28 cellular contexts compared by ENCODE assay signal in the genomic region with DNA sequence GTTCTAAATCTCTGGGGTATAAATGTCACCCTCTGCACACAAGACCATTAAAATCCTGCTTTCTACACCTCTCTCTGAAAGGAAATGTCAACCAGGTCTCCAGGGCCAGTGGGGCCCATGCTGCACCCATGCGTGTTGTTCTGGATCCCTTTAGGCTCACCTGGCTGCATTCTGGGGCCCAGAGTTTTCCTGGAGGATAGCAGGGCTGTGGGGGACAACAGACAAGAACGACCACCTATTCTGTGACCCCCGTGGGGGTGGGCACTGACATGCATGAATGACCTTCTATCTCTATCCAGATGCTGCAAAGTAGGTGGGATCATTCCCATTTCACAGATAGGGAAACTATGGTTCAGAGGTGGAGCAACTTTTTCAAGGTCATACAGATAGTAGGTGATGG. TPM values are rescaled to one million over a fixed set of nuclear protein-coding genes. Genes with fewer than 3 reads are reported as not detected.
A peak's percentile ranks its signal among the peaks of the same experiment; 100 is the strongest.
DNase-seq lines count a peak whose midpoint lies in the region; ATAC-seq, FAIRE-seq and TF ChIP-seq lines count a peak whose summit lies in the region.
"Had no signal": no experiment of that assay in that cellular context is flagged by ENCODE, and none has a peak within 500 bp of the region (broad histone marks: within the 10 kb centered on the region; RNA-seq: fewer than 3 reads in every experiment).

No MANE protein-coding gene starts in this region.

- no peak overlapping the region for H3K4me3 ChIP-seq in esophagus (ENCODE audit: low read depth in 1 of 2, low read length in 2 of 2)
- no peak overlapping the region for H3K4me3 ChIP-seq in aorta (ENCODE audit: low read length in 2 of 2)
- H3K4me3 ChIP-seq in testis: no peak overlapping the region
- H3K4me3 ChIP-seq: A549, HAP-1 had no signal

- H3K4me1 ChIP-seq in esophagus (ENCODE audit: control insufficient read depth in 2 of 2, insufficient read depth in 2 of 2, low read length in 1 of 2): peaks cover 0 to 10% of the 10 kb centered on the region in 2 donors
- no peaks in the 10 kb centered on the region for H3K4me1 ChIP-seq in aorta (ENCODE audit: control insufficient read depth in 1 of 2, insufficient read depth in 2 of 2, low read length in 2 of 2)
- H3K4me1 ChIP-seq in testis: no peaks in the 10 kb centered on the region
- H3K4me1 ChIP-seq: A549 had no signal

- H3K36me3 ChIP-seq in esophagus (ENCODE audit: control insufficient read depth in 2 of 2, insufficient read depth in 2 of 2, low read length in 1 of 2): peaks cover 0 to 9% of the 10 kb centered on the region in 2 donors
- no peaks in the 10 kb centered on the region for H3K36me3 ChIP-seq in aorta (ENCODE audit: control insufficient read depth in 1 of 2, insufficient read depth in 2 of 2, low read length in 1 of 2)
- no peaks in the 10 kb centered on the region for H3K36me3 ChIP-seq in testis (ENCODE audit: low read depth, missing control alignments)
- H3K36me3 ChIP-seq: HAP-1 had no signal

- intact Hi-C loops in posterior vena cava (cut with DNase I): no loop called here
- intact Hi-C loops in aorta (cut with DNase I): no loop called here
- intact Hi-C loops in testis (cut with DNase I; ENCODE audit: low total_unique reads): no loop called here

- FAIRE-seq in urothelium cell line (lab: Jason Lieb, UNC): no peak
- FAIRE-seq: A549, GM12892, RCC 7860 had no signal

- DNase-seq in RWPE1 (ENCODE audit: low spot score): no peak
- peak; percentile 49 for DNase-seq in posterior vena cava (ENCODE audit: low spot score)
- peak; percentile 12 to 26 for DNase-seq in aorta
- DNase-seq in urothelium cell line (ENCODE audit: low spot score): no peak
- DNase-seq in testis: no peak
- DNase-seq: C1 segment of cervical spinal cord; Calu3; CD8-positive, alpha-beta T cell; DMS79 treated with DMSO at 0.1 percent for 48 hours; GOT3; HFFc6; IMR-90; NCI-H1092; NCI-H1417 treated with DMSO at 0.1 percent for 48 hours; NCI-H1694 treated with DMSO at 0.1 percent for 48 hours; NCI-H2081; NCI-H2171; NCI-H446; NCI-H524 treated with DMSO at 0.1 percent for 48 hours; NCI-H774; SK-N-SH had no signal

- H3K9me3 ChIP-seq in esophagus (ENCODE audit: control insufficient read depth in 2 of 2, insufficient read depth in 1 of 2, low read depth in 1 of 2, low read length in 1 of 2) (no peaks in the 10 kb centered on the region), aorta (ENCODE audit: control insufficient read depth, low read length) (no peaks in the 10 kb centered on the region), testis (no peaks in the 10 kb centered on the region)
- H3K9me3 ChIP-seq: HAP-1 had no signal

- CTCF ChIA-PET in RWPE1 (lab: Yijun Ruan, JAX): interaction anchor here (0.6 to 1.8 kb wide), 2 partner anchors 10 to 12 kb away, joined by 3 to 6 read pairs; no protein-coding TSS in a partner anchor

- H3K27ac ChIP-seq in RWPE1 (peak overlapping the region; percentile 62; the same call in 1 of the 2 replicates), esophagus (ENCODE audit: low read depth in 2 of 2, low read length in 1 of 2) (peak overlapping the region; percentile 38 to 72), aorta (ENCODE audit: low read depth in 1 of 2, low read length in 2 of 2) (no peak overlapping the region), testis (no peak overlapping the region)
- H3K27ac ChIP-seq: A549, KMS-11 had no signal

- WGBS in esophagus, 2 donors: 65 to 66% methylated on average over 3 of the region's 3 CpGs
- 80 to 82% methylated on average over 3 of the region's 3 CpGs for WGBS in aorta, 2 donors
- 80 to 85% methylated on average over 3 of the region's 3 CpGs for WGBS in testis, 2 donors

- POLR2A ChIA-PET in RWPE1 (lab: Yijun Ruan, JAX; ENCODE audit: low non-redundant PET): interaction anchor here (0.5 kb wide), 1 partner anchor 25 kb away, joined by 3 read pairs; no protein-coding TSS in a partner anchor

- ATAC-seq in aorta (ENCODE audit: low FRiP score) (no peak), HG03460 (IDR thresholded peaks at IDR 0.05; ENCODE audit: unreplicated experiment) (no peak)
- ATAC-seq: A549; CD8-positive, alpha-beta T cell had no signal

- no peak for TF ChIP-seq POLR2A in testis (IDR thresholded peaks at IDR 0.05)

- TF ChIP-seq CTCF in RWPE1 (conservative IDR thresholded peaks at IDR 0.05; ENCODE audit: low read depth) (no peak), testis (IDR thresholded peaks at IDR 0.05) (no peak)

- H3K27me3 ChIP-seq in esophagus (ENCODE audit: control insufficient read depth in 1 of 2, insufficient read depth in 2 of 2, low read length in 2 of 2): no peaks in the 10 kb centered on the region
- H3K27me3 ChIP-seq in aorta (ENCODE audit: control insufficient read depth in 1 of 2, insufficient read depth in 2 of 2, low read length in 1 of 2): no peaks in the 10 kb centered on the region
- H3K27me3 ChIP-seq in testis: no peaks in the 10 kb centered on the region

RNA-seq across cellular contexts. Expression of a gene that starts 41.6 kb away (rescaled TPM):
- polyA plus RNA-seq in esophagus (1 to 10 TPM; 7.1 to 7.5 TPM), aorta (10 to 100 TPM in 1 of 2 donors, 1 to 10 TPM in 1; 1.0 to 24.0 TPM), testis (ENCODE audit: insufficient read depth, low read depth, low replicate concordance) (2.7 TPM)
- total RNA-seq in posterior vena cava (not detected), aorta (under 1 TPM; 0.21 to 0.36 TPM), testis (1 to 10 TPM in 1 of 2 donors, under 1 TPM in 1; 0.79 to 1.1 TPM)
- total RNA-seq: CD8-positive, alpha-beta T cell; HFFc6 had no signal

RNA-seq across cellular contexts. Expression of a gene that starts 52.6 kb away (rescaled TPM):
- polyA plus RNA-seq in esophagus: 100 to 1,000 TPM; 124 to 282 TPM
- total RNA-seq in posterior vena cava: 1 to 10 TPM in 1 of 2 donors, under 1 TPM in 1; 0.83 to 2.8 TPM
- under 1 TPM; 0.16 to 0.39 TPM for total RNA-seq in aorta
- polyA plus RNA-seq in aorta: under 1 TPM; 0.08 to 0.25 TPM
- under 1 TPM; 0.50 to 0.63 TPM for total RNA-seq in testis
- polyA plus RNA-seq in testis (ENCODE audit: insufficient read depth, low read depth, low replicate concordance): 0.11 TPM
- total RNA-seq: CD8-positive, alpha-beta T cell; HFFc6 had no signal
- polyA plus RNA-seq: A549, SK-N-SH had no signal

Comparison
In these comparisons a context has a peak if more than half of its experiments do, and no peak if none do; other contexts are left out.
1. DNase-seq: peak in posterior vena cava (single experiment) and aorta (2 of 2); none in RWPE1 (single experiment), urothelium cell line (single experiment) and testis (single experiment).
2. H3K27ac ChIP-seq: peak in RWPE1 (single experiment) and esophagus (2 of 2); none in aorta (0 of 2) and testis (0 of 2).